In the genomic region with DNA sequence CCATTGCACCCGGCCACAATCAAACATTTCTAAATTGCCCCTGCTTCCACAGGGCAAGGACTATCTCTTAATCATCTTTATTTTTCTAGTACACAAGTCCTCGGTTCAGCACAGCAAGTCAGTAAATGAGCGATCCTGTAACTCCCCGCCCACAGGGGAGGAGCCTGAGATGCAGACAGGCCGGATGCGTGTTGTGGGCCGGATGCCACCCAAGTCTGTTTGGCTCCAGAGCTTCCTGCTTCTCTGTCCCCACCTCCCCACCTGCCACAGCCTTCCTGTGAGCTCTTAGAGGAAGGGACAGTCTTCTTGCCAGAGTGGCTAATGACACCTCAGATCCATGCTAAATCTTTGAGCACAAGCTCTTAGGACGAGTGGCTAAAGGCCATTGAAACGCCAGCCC, we compare ENCODE assay signal across 16 cellular contexts.
DNase-seq lines count a peak whose midpoint lies in the region; ATAC-seq, FAIRE-seq and TF ChIP-seq lines count a peak whose summit lies in the region.
"Had no signal": no experiment of that assay in that cellular context is flagged by ENCODE, and none has a peak within 500 bp of the region (broad histone marks: within the 10 kb centered on the region; RNA-seq: fewer than 3 reads in every experiment).

No MANE protein-coding gene starts in this region.

- DNase-seq in DMS 273 (lab: John Stamatoyannopoulos, UW; ENCODE audit: unreplicated experiment) (peak; percentile 10), DMS 273 treated with DMSO at 0.1 percent for 48 hours (lab: John Stamatoyannopoulos, UW) (no peak), HTR-8/SVneo (ENCODE audit: insufficient read length, low spot score) (no peak), islet precursor cell (peak; percentile 69), hepatic stellate cell (ENCODE audit: low spot score) (no peak), psoas muscle (no peak)
- DNase-seq in activated CD4-positive, alpha-beta T cell treated with anti-CD3 and anti-CD28 coated beads, Interleukin-2, amount 50 U/mL, for 48 hours = peak; percentile 1 to 10
- DNase-seq: adrenal gland, COR-L47, heart right ventricle, NCI-H345, OCI-M1, SW 1271 had no signal

- H3K27ac ChIP-seq in psoas muscle = no peak overlapping the region
- H3K27ac ChIP-seq: 22Rv1, adrenal gland, heart right ventricle had no signal

- no peaks in the 10 kb centered on the region for H3K36me3 ChIP-seq in psoas muscle (ENCODE audit: insufficient read depth in 1 of 2, low read depth in 1 of 2)
- H3K36me3 ChIP-seq: adrenal gland, heart right ventricle had no signal

- H3K27me3 ChIP-seq in psoas muscle (ENCODE audit: insufficient read depth in 3 of 3, low read length in 2 of 3) = no peaks in the 10 kb centered on the region
- H3K27me3 ChIP-seq: adrenal gland had no signal

- no peak for TF ChIP-seq CTCF in psoas muscle (IDR thresholded peaks at IDR 0.05)

- no peak overlapping the region for H3K4me3 ChIP-seq in psoas muscle
- H3K4me3 ChIP-seq: adrenal gland, heart right ventricle, lung had no signal

- 35 to 48% (median 38%) methylated on average over 9 of the region's 9 CpGs for WGBS in psoas muscle, 3 donors

- H3K4me1 ChIP-seq in psoas muscle = no peaks in the 10 kb centered on the region
- H3K4me1 ChIP-seq: adrenal gland, heart right ventricle had no signal

- ATAC-seq in psoas muscle = no peak
- ATAC-seq in GM18519 (IDR thresholded peaks at IDR 0.05; ENCODE audit: low FRiP score, unreplicated experiment) = no peak
- ATAC-seq: heart right ventricle had no signal

- FAIRE-seq in HTR-8/SVneo (lab: Jason Lieb, UNC) = peak; percentile 31

- H3K9me3 ChIP-seq in psoas muscle = no peaks in the 10 kb centered on the region
- H3K9me3 ChIP-seq: adrenal gland, heart right ventricle had no signal

- intact Hi-C loops in psoas muscle (cut with DNase I) = no loop called here

Comparison
In these comparisons a context has a peak if more than half of its experiments do, and no peak if none do; other contexts are left out.
1. DNase-seq: peak in DMS 273 (single experiment), activated CD4-positive, alpha-beta T cell treated with anti-CD3 and anti-CD28 coated beads, Interleukin-2, amount 50 U/mL, for 48 hours (2 of 2) and islet precursor cell (single experiment); none in DMS 273 treated with DMSO at 0.1 percent for 48 hours (single experiment), HTR-8/SVneo (single experiment), hepatic stellate cell (single experiment) and psoas muscle (0 of 2).